Comparison of ENCODE assay signal across 28 cellular contexts in the genomic region with DNA sequence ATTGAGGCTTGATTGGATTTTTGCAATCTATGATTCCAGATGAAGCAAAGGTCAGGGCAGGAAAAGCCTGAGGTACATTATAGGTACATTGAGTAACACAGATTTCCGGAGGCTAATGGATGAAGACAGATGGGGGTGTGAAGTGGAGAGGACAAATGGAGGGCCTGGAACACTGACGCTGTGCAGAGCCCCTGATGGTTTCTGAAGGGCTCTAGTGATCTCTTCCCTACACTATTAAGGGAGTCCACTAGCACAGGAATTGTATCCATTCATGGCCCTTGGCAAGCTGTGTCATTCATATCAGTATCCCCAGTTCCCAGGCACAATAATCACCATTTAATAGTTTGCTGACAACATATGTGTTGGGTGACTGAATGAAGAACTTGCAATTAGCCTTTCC.
"Had no signal": no experiment of that assay in that cellular context is flagged by ENCODE, and none has a peak within 500 bp of the region (broad histone marks: within the 10 kb centered on the region; RNA-seq: fewer than 3 reads in every experiment).

No MANE protein-coding gene starts in this region.

- ATAC-seq: activated CD4-positive, CD25-positive, alpha-beta regulatory T cell treated with anti-CD3 and anti-CD28 coated beads, Interleukin-2, amount 50 U/mL, for 24 hours; activated CD8-positive, alpha-beta T cell treated with anti-CD3 and anti-CD28 coated beads for 36 hours; activated T-cell treated with anti-CD3 and anti-CD28 coated beads, Interleukin-2, amount 50 U/mL, for 4 hours; activated T-helper 17 cell treated with anti-CD3 and anti-CD28 coated beads, Interleukin-2, amount 50 U/mL, for 72 hours; body of pancreas; esophagus mucosa; T-helper 17 cell had no signal

- H3K4me3 ChIP-seq: body of pancreas, colonic mucosa, dorsolateral prefrontal cortex had no signal

- H3K9me3 ChIP-seq: body of pancreas, colonic mucosa had no signal

- H3K36me3 ChIP-seq: colonic mucosa, WERI-Rb-1 had no signal

- H3K27ac ChIP-seq: body of pancreas, colonic mucosa, WERI-Rb-1 had no signal

- H3K27me3 ChIP-seq: body of pancreas, colonic mucosa, dorsolateral prefrontal cortex had no signal

- DNase-seq: activated B cell treated with CpG ODN at 0.5 μM for 24 hours; activated CD4-positive, alpha-beta T cell treated with anti-CD3 and anti-CD28 coated beads for 48 hours; activated CD4-positive, alpha-beta T cell treated with anti-CD3 and anti-CD28 coated beads, Interleukin-2, amount 50 U/mL, for 1 hour; activated CD4-positive, alpha-beta T cell treated with anti-CD3 and anti-CD28 coated beads, Interleukin-2, amount 50 U/mL, for 48 hours; activated CD8-positive, alpha-beta memory T cell treated with anti-CD3 and anti-CD28 coated beads for 24 hours; activated CD8-positive, alpha-beta T cell treated with anti-CD3 and anti-CD28 coated beads for 36 hours; activated effector memory CD4-positive, alpha-beta T cell treated with Interleukin-2 at 50 U/mL for 16 hours; activated gamma-delta T cell treated with Interleukin-2 at 50 U/mL for 16 hours; activated naive CD4-positive, alpha-beta T cell treated with anti-CD3 and anti-CD28 coated beads, Interleukin-2, amount 50 U/mL, for 16 hours; activated naive CD4-positive, alpha-beta T cell treated with Interleukin-2 at 50 U/mL for 16 hours; activated T-cell treated with anti-CD3 and anti-CD28 coated beads, Interleukin-2, amount 50 U/mL, for 4 hours; amygdala; aorta; body of pancreas; central memory CD4-positive, alpha-beta T cell; cerebellar nuclear complex; colonic mucosa; dorsolateral prefrontal cortex; effector memory CD4-positive, alpha-beta T cell; endodermal cell; foreskin fibroblast; T-helper 1 cell; T-helper 17 cell; T1000; WERI-Rb-1 had no signal

- H3K4me1 ChIP-seq: body of pancreas, colonic mucosa had no signal
